20 cellular contexts compared by ENCODE assay signal in genomic region chr10:118116555-118117311, GRCh38.
DNase-seq lines count a peak whose midpoint lies in the region; ATAC-seq lines count a peak whose summit lies in the region.
"Had no signal": no experiment of that assay in that cellular context is flagged by ENCODE, and none has a peak within 500 bp of the region (broad histone marks: within the 10 kb centered on the region; RNA-seq: fewer than 3 reads in every experiment).

No MANE protein-coding gene starts in this region.

- peaks cover 3 to 14% of the 10 kb centered on the region in 2 donors for H3K27me3 Mint-ChIP-seq in T-cell
- H3K27me3 Mint-ChIP-seq: stimulated activated memory B cell treated with anti-CD40 and anti-IgM and Interleukin-4, amounts not matched to agents 10 μg/mL and 1 μg/mL and 100 μg/mL, for 72 hours had no signal

- no peaks in the 10 kb centered on the region for H3K9me3 Mint-ChIP-seq in T-cell
- H3K9me3 Mint-ChIP-seq: stimulated activated memory B cell treated with anti-CD40 and anti-IgM and Interleukin-4, amounts not matched to agents 10 μg/mL and 1 μg/mL and 100 μg/mL, for 72 hours had no signal

- H3K36me3 Mint-ChIP-seq in T-cell, result no peaks in the 10 kb centered on the region
- H3K36me3 Mint-ChIP-seq: stimulated activated memory B cell treated with anti-CD40 and anti-IgM and Interleukin-4, amounts not matched to agents 10 μg/mL and 1 μg/mL and 100 μg/mL, for 72 hours had no signal

- POLR2A ChIA-PET in T-cell (lab: Charles Lee), result no interaction called here

- H3K9ac ChIP-seq in rectal smooth muscle tissue (ENCODE audit: low read length), result no peak overlapping the region

- no peak overlapping the region for H3K4me3 Mint-ChIP-seq in T-cell
- H3K4me3 Mint-ChIP-seq: stimulated activated memory B cell treated with anti-CD40 and anti-IgM and Interleukin-4, amounts not matched to agents 10 μg/mL and 1 μg/mL and 100 μg/mL, for 72 hours had no signal

- ATAC-seq in left ventricle myocardium superior (peak; percentile 57), T-cell (replicated peaks in 1 of 4) (no peak), GM19351 (IDR thresholded peaks at IDR 0.05; ENCODE audit: unreplicated experiment) (no peak)
- ATAC-seq: GM12878; mucosa of descending colon; stimulated activated memory B cell treated with anti-CD40 and anti-IgM and Interleukin-4, amounts not matched to agents 10 μg/mL and 1 μg/mL and 100 μg/mL, for 72 hours had no signal

- peak overlapping the region; percentile 24 for H3K4me3 ChIP-seq in rectal smooth muscle tissue (ENCODE audit: low read length)
- H3K4me3 ChIP-seq: GM12878, mucosa of descending colon, spleen had no signal

- no peaks in the 10 kb centered on the region for H3K27me3 ChIP-seq in rectal smooth muscle tissue (ENCODE audit: control insufficient read depth, insufficient read depth, low read length)
- H3K27me3 ChIP-seq: spleen had no signal

- peaks cover 12% of the 10 kb centered on the region for H3K4me1 ChIP-seq in rectal smooth muscle tissue (ENCODE audit: control insufficient read depth, insufficient read depth, low read length)
- H3K4me1 ChIP-seq: spleen had no signal

- intact Hi-C loops in left ventricle myocardium superior (cut with micrococcal nuclease), result no loop called here

- H3K27ac Mint-ChIP-seq in T-cell, result no peak overlapping the region
- H3K27ac Mint-ChIP-seq: stimulated activated memory B cell treated with anti-CD40 and anti-IgM and Interleukin-4, amounts not matched to agents 10 μg/mL and 1 μg/mL and 100 μg/mL, for 72 hours had no signal

- no peaks in the 10 kb centered on the region for H3K36me3 ChIP-seq in rectal smooth muscle tissue (ENCODE audit: control insufficient read depth, insufficient read depth, low read length)
- H3K36me3 ChIP-seq: spleen had no signal

- CTCF ChIA-PET in T-cell (lab: Charles Lee), result no interaction called here

- no peaks in the 10 kb centered on the region for H3K4me1 Mint-ChIP-seq in T-cell
- H3K4me1 Mint-ChIP-seq: stimulated activated memory B cell treated with anti-CD40 and anti-IgM and Interleukin-4, amounts not matched to agents 10 μg/mL and 1 μg/mL and 100 μg/mL, for 72 hours had no signal

- DNase-seq in D341Med (ENCODE audit: low spot score), result peak; percentile 24
- DNase-seq in NCI-H69 (lab: John Stamatoyannopoulos, UW), result peak; percentile 83
- DNase-seq in left ventricle myocardium superior, result no peak
- no peak for DNase-seq in glomerular visceral epithelial cell (ENCODE audit: extremely low spot score)
- no peak for DNase-seq in T-cell
- no peak for DNase-seq in cortex of kidney (lab: John Stamatoyannopoulos, UW)
- DNase-seq: activated CD4-positive, alpha-beta T cell treated with anti-CD3 and anti-CD28 coated beads for 48 hours; activated CD8-positive, alpha-beta memory T cell treated with anti-CD3 and anti-CD28 coated beads, Interleukin-2, amount 50 U/mL, for 4 hours; activated naive CD4-positive, alpha-beta T cell; aorta; glutamatergic neuron; mucosa of descending colon; NCI-H1694; NCI-H510A; spleen; T-helper 9 cell had no signal

- peak overlapping the region; percentile 60 for H3K27ac ChIP-seq in rectal smooth muscle tissue (ENCODE audit: low read depth, low read length)
- H3K27ac ChIP-seq: spleen had no signal

Comparison
In these comparisons a context has a peak if more than half of its experiments do, and no peak if none do; other contexts are left out.
1. DNase-seq: peak in D341Med (single experiment) and NCI-H69 (single experiment); none in left ventricle myocardium superior (single experiment), glomerular visceral epithelial cell (single experiment), T-cell (0 of 34) and cortex of kidney (single experiment).